Comparison of ENCODE assay signal across 10 cellular contexts in genomic region chr3:48240000-48240710, GRCh38. TPM values are rescaled to one million over a fixed set of nuclear protein-coding genes. Genes with fewer than 3 reads are reported as not detected.
DNase-seq lines count a peak whose midpoint lies in the region; TF ChIP-seq lines count a peak whose summit lies in the region.
"Had no signal": no experiment of that assay in that cellular context is flagged by ENCODE, and none has a peak within 500 bp of the region (broad histone marks: within the 10 kb centered on the region; RNA-seq: fewer than 3 reads in every experiment).

No MANE protein-coding gene starts in this region.

- DNase-seq in ELF-1 (ENCODE audit: low read depth, low spot score) (peak; percentile 86), NCI-H82 (lab: John Stamatoyannopoulos, UW) (peak; percentile 98), progenitor cell of endocrine pancreas (ENCODE audit: low spot score, unreplicated experiment) (no peak), midbrain (lab: John Stamatoyannopoulos, UW) (no peak), dedifferentiated amniotic fluid mesenchymal stem cell (ENCODE audit: extremely low spot score) (no peak), SKM-1 treated with dmso at 0.1 percent for 144 hours (lab: John Stamatoyannopoulos, UW; ENCODE audit: unreplicated experiment) (no peak)
- DNase-seq in stimulated activated CD4-positive, alpha-beta T cell treated with anti-CD3 and anti-CD28 coated beads, Interleukin-2, amount 100 ng/mL, for 24 hours, result no peak

- H3K27me3 Mint-ChIP-seq in progenitor cell of endocrine pancreas, result no peaks in the 10 kb centered on the region

- H3K4me1 ChIP-seq in ectodermal cell (ENCODE audit: control insufficient read depth, insufficient read depth, low read length), result peaks cover 7% of the 10 kb centered on the region

- no peaks in the 10 kb centered on the region for H3K9me3 ChIP-seq in ectodermal cell (ENCODE audit: control insufficient read depth, low read length)

- H3K27ac Mint-ChIP-seq in progenitor cell of endocrine pancreas, result peak overlapping the region; percentile 89

- no peak for TF ChIP-seq CTCF in progenitor cell of endocrine pancreas (IDR thresholded peaks at IDR 0.05; ENCODE audit: unreplicated experiment)

- H3K4me3 Mint-ChIP-seq in progenitor cell of endocrine pancreas (ENCODE audit: low read depth), result peak overlapping the region; percentile 85

- H3K36me3 Mint-ChIP-seq in progenitor cell of endocrine pancreas (ENCODE audit: insufficient read depth), result no peaks in the 10 kb centered on the region

- no peaks in the 10 kb centered on the region for H3K27me3 ChIP-seq in ectodermal cell (ENCODE audit: control insufficient read depth, insufficient read depth, low read length, poor library complexity, severe bottlenecking)

- H3K36me3 ChIP-seq in ectodermal cell (ENCODE audit: control insufficient read depth, insufficient read depth, low read length), result no peaks in the 10 kb centered on the region

- H3K4me3 ChIP-seq in ectodermal cell (ENCODE audit: insufficient read depth, low read depth, low read length), result no peak overlapping the region

- no peaks in the 10 kb centered on the region for H3K9me3 Mint-ChIP-seq in progenitor cell of endocrine pancreas (ENCODE audit: low read depth)

- peak overlapping the region; percentile 83 for H3K27ac ChIP-seq in ectodermal cell (ENCODE audit: insufficient read depth, low read depth, low read length, poor library complexity, severe bottlenecking)

- 44 to 50% methylated on average over 15 of the region's 15 CpGs for WGBS in ectodermal cell, 2 experiments

- H3K4me1 Mint-ChIP-seq in progenitor cell of endocrine pancreas (ENCODE audit: low read depth), result peaks cover 9% of the 10 kb centered on the region

RNA-seq across cellular contexts. Expression of gene ZNF589, which starts 0.7 kb away (rescaled TPM):
- polyA plus RNA-seq in ectodermal cell (2013, experiment 1 of 4), result 67.5 TPM
- 69.1 TPM for polyA plus RNA-seq in ectodermal cell (2013, experiment 2 of 4)
- 53.7 TPM for polyA plus RNA-seq in ectodermal cell (2013, experiment 3 of 4)
- polyA plus RNA-seq in ectodermal cell (2013, experiment 4 of 4), result 59.5 TPM
- 28.5 and 30.4 TPM in 2 replicates for total RNA-seq in progenitor cell of endocrine pancreas

RNA-seq across cellular contexts. Expression of gene CAMP, which starts 16.9 kb away (rescaled TPM):
- polyA plus RNA-seq in ectodermal cell (2013, experiment 1 of 4), result not detected
- not detected for polyA plus RNA-seq in ectodermal cell (2013, experiment 2 of 4)
- not detected for polyA plus RNA-seq in ectodermal cell (2013, experiment 3 of 4)
- not detected for polyA plus RNA-seq in ectodermal cell (2013, experiment 4 of 4)
- total RNA-seq in progenitor cell of endocrine pancreas, result not detected in 2 replicates
- total RNA-seq: glomerular endothelial cell, SK-MEL-5 had no signal

RNA-seq across cellular contexts. Expression of gene CDC25A, which starts 51.9 kb away (rescaled TPM):
- polyA plus RNA-seq in ectodermal cell (2013, experiment 1 of 4), result 57.2 TPM
- polyA plus RNA-seq in ectodermal cell (2013, experiment 2 of 4), result 58.2 TPM
- 39.1 TPM for polyA plus RNA-seq in ectodermal cell (2013, experiment 3 of 4)
- polyA plus RNA-seq in ectodermal cell (2013, experiment 4 of 4), result 35.2 TPM
- 20.5 and 24.5 TPM in 2 replicates for total RNA-seq in progenitor cell of endocrine pancreas

Comparison
In these comparisons a context has a peak if more than half of its experiments do, and no peak if none do; other contexts are left out.
1. DNase-seq: peak in ELF-1 (single experiment) and NCI-H82 (single experiment); none in progenitor cell of endocrine pancreas (single experiment), midbrain (single experiment), dedifferentiated amniotic fluid mesenchymal stem cell (single experiment), SKM-1 treated with dmso at 0.1 percent for 144 hours (single experiment) and stimulated activated CD4-positive, alpha-beta T cell treated with anti-CD3 and anti-CD28 coated beads, Interleukin-2, amount 100 ng/mL, for 24 hours (0 of 2).